ENCODE assay signal across 8 cellular contexts in the genomic region with DNA sequence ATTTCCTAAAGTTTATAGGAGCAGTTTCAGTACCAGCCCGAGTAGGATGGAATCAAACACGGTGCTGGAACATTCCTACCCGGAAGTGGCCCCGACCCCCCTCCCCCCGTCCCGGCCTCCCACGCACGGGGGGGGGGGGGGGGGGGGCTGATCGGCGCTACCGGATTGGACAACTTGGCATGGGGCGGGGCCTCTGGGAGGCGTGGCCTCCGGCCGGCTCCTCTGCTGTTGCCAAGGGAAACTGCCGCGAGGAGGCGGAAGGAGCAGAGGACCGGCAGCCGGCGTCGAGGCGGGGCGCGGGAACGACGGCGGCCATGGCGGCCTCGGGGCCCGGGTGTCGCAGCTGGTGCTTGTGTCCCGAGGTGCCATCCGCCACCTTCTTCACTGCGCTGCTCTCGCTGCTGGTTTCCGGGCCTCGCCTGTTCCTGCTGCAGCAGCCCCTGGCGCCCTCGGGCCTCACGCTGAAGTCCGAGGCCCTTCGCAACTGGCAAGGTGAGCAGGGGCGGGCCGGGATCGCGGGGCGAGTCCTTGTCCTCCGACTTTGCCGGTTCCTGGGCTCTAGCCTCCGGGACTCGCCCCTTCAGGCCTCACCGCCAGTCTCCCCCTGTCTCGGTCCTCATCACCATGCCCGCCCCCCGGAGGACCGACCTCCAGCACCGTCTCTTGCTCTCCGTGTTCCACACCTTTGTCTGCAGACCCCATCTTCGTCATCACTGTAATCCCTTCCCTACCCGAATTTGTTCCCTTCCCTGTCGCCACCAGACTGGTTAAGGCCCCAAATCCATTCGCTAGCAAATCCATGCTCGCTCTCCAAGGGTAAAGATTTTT. TPM values are rescaled to one million over a fixed set of nuclear protein-coding genes. Genes with fewer than 3 reads are reported as not detected.
DNase-seq lines count a peak whose midpoint lies in the region; ATAC-seq and TF ChIP-seq lines count a peak whose summit lies in the region.

A gene (plus strand): TSS at position 266 of the 828 bp plus-strand sequence. CDS start 49 bp downstream, at position 315.

- H3K27me3 ChIP-seq in OCI-LY1 (ENCODE audit: insufficient read depth, low read length), result no peaks in the 10 kb centered on the region

- peak within 1 kb of the TSS; percentile 98 for H3K4me3 Mint-ChIP-seq in Calu3 (ENCODE audit: low read depth, unreplicated experiment)

- H3K9me2 ChIP-seq in OCI-LY1 (ENCODE audit: low read depth, low read length), result no peaks in the 10 kb centered on the region

- H3K4me1 ChIP-seq in OCI-LY1 (ENCODE audit: insufficient read depth, low read length, severe bottlenecking) (peaks cover 15% of the 10 kb centered on the region), mesodermal cell (ENCODE audit: control insufficient read depth, insufficient read depth, low read length, poor library complexity, severe bottlenecking) (peaks cover 9% of the 10 kb centered on the region)

- BruUV-seq in Calu3 (replicated peaks; lab: Mats Ljungman, UMichigan), result no TSS peak

- no peaks in the 10 kb centered on the region for H3K27me3 Mint-ChIP-seq in Calu3 (ENCODE audit: unreplicated experiment)

- H3K27ac ChIP-seq in OCI-LY1 (ENCODE audit: low read depth, low read length, poor library complexity, severe bottlenecking), result no peak within 1 kb of the TSS
- peak within 1 kb of the TSS; percentile 49 for H3K27ac ChIP-seq in mesodermal cell (ENCODE audit: low read depth, low read length, severe bottlenecking)

- H3K4me1 Mint-ChIP-seq in Calu3 (ENCODE audit: low read depth, unreplicated experiment), result peaks cover 19% of the 10 kb centered on the region

- H4K20me1 ChIP-seq in OCI-LY1 (ENCODE audit: insufficient read depth, low read length), result no peaks in the 10 kb centered on the region

- H3K9me3 ChIP-seq in OCI-LY1 (ENCODE audit: low read length) (no peaks in the 10 kb centered on the region), mesodermal cell (ENCODE audit: control insufficient read depth, low read length) (no peaks in the 10 kb centered on the region)

- no peaks in the 10 kb centered on the region for H3K79me2 ChIP-seq in OCI-LY1 (ENCODE audit: insufficient read depth, low read length)

- H3K36me3 ChIP-seq in OCI-LY1 (ENCODE audit: insufficient read depth, low read length), result peaks cover 33% of the 10 kb centered on the region
- peaks cover 31% of the 10 kb centered on the region for H3K36me3 ChIP-seq in mesodermal cell (ENCODE audit: control insufficient read depth, insufficient read depth, low read length)

- intact Hi-C loops in Calu3 (cut with micrococcal nuclease; ENCODE audit: unreplicated experiment), result no loop called here

- H3K9ac ChIP-seq in OCI-LY1 (ENCODE audit: low read length), result peak within 1 kb of the TSS; percentile 78

- H3K36me3 Mint-ChIP-seq in Calu3 (ENCODE audit: insufficient read depth, unreplicated experiment), result peaks cover 41% of the 10 kb centered on the region

- peak within 1 kb of the TSS; percentile 98 for H3K27ac Mint-ChIP-seq in Calu3 (ENCODE audit: unreplicated experiment)

- no peak for TF ChIP-seq CTCF in Calu3 (IDR thresholded peaks at IDR 0.05; ENCODE audit: unreplicated experiment)
- TF ChIP-seq CTCF in OCI-LY1 (IDR thresholded peaks at IDR 0.05; ENCODE audit: low read length), result no peak

- H3K4me3 ChIP-seq in OCI-LY1 (ENCODE audit: low read depth, low read length, poor library complexity, severe bottlenecking), result peak within 1 kb of the TSS; percentile 81
- H3K4me3 ChIP-seq in mesodermal cell (ENCODE audit: extremely low read depth, insufficient read depth, low read length, poor library complexity, severe bottlenecking), result peak within 1 kb of the TSS; percentile 89

- 1% methylated on average over 36 to 53 of the region's 64 CpGs for WGBS in mesodermal cell (ENCODE audit: insufficient coverage in 2 of 2), 2 experiments

- no peaks in the 10 kb centered on the region for H3K9me3 Mint-ChIP-seq in Calu3 (ENCODE audit: low read depth, unreplicated experiment)

- no peaks in the 10 kb centered on the region for H3F3A ChIP-seq in OCI-LY1 (ENCODE audit: insufficient read depth, low read length)

- DNase-seq in Calu3 (peak; percentile 87), HuH-7 (ENCODE audit: low spot score) (peak; percentile 94)
- peak; percentile 98 for DNase-seq in activated CD8-positive, alpha-beta memory T cell treated with anti-CD3 and anti-CD28 coated beads, Interleukin-2, amount 50 U/mL, for 4 hours
- peak; percentile 92 to 94 for DNase-seq in stimulated activated CD8-positive, alpha-beta memory T cell treated with anti-CD3 and anti-CD28 coated beads, Interleukin-15, amount 100 ng/mL, for 4 hours (ENCODE audit: low read depth in 2 of 2)

- peak; percentile 87 for ATAC-seq in GM21526 (IDR thresholded peaks at IDR 0.05; ENCODE audit: low FRiP score, unreplicated experiment)

- peak within 1 kb of the TSS; percentile 50 for H2AFZ ChIP-seq in OCI-LY1 (ENCODE audit: low read length)

- CTCF ChIA-PET in Calu3 (lab: Charles Lee), result interaction anchor here (0.7 kb wide), 1 partner anchor 91 kb away, joined by 5 read pairs; no protein-coding TSS in a partner anchor

- in situ Hi-C loops in endometrial microvascular endothelial cells (cut with HindIII; ENCODE audit: inconsistent ontology term, low pct_unique_long_range_greater_than_20kb, low sequenced_read_pairs), result no loop called here

- peak within 1 kb of the TSS; percentile 88 for H3K4me2 ChIP-seq in OCI-LY1 (ENCODE audit: low read length)

RNA-seq across cellular contexts. Expression of the gene that starts here (rescaled TPM):
- 35.3 and 39.2 TPM in 2 replicates for total RNA-seq in Calu3 (2022)
- total RNA-seq in endometrial microvascular endothelial cells (ENCODE audit: inconsistent ontology term), result 30.4 TPM
- polyA plus RNA-seq in mesodermal cell (2013, experiment 1 of 2), result 53.0 TPM
- polyA plus RNA-seq in mesodermal cell (2013, experiment 2 of 2), result 40.8 TPM
